ENCODE assay signal across 9 cellular contexts in genomic region chr15:45429974-45430792, GRCh38. TPM values are rescaled to one million over a fixed set of nuclear protein-coding genes. Genes with fewer than 3 reads are reported as not detected.
DNase-seq lines count a peak whose midpoint lies in the region; ATAC-seq, FAIRE-seq and TF ChIP-seq lines count a peak whose summit lies in the region.
"Had no signal": no experiment of that assay in that cellular context is flagged by ENCODE, and none has a peak within 500 bp of the region (broad histone marks: within the 10 kb centered on the region; RNA-seq: fewer than 3 reads in every experiment).

No MANE protein-coding gene starts in this region.

- H3K9me3 Mint-ChIP-seq in activated CD8-positive, alpha-beta memory T cell treated with anti-CD3 and anti-CD28 coated beads, Interleukin-2, amount 10 ng/mL, durations not matched to agents 7 days and 5 days (ENCODE audit: low read depth): no peaks in the 10 kb centered on the region

- H3K9me3 ChIP-seq in GM23248 (ENCODE audit: low read depth) (no peaks in the 10 kb centered on the region), endothelial cell of umbilical vein (replicated peaks; ENCODE audit: control insufficient read depth, insufficient read depth, low read length) (no peaks in the 10 kb centered on the region), mononuclear cell (ENCODE audit: low read depth, low read length) (no peaks in the 10 kb centered on the region)

- H3K36me3 ChIP-seq in GM23248 (ENCODE audit: low read depth) (no peaks in the 10 kb centered on the region), endothelial cell of umbilical vein (ENCODE audit: control insufficient read depth in 2 of 2, extremely low read depth in 1 of 2, insufficient read depth in 2 of 2, low read length in 2 of 2) (no peaks in the 10 kb centered on the region)

- intact Hi-C loops in endothelial cell of umbilical vein (cut with micrococcal nuclease): loop anchor here (1.0 kb wide), 2 partner anchors 27 to 184 kb away; no protein-coding TSS in a partner anchor

- peak overlapping the region; percentile 58 for H3K4me3 Mint-ChIP-seq in activated CD8-positive, alpha-beta memory T cell treated with anti-CD3 and anti-CD28 coated beads, Interleukin-2, amount 10 ng/mL, durations not matched to agents 7 days and 5 days

- peak overlapping the region; percentile 71 for H3K4me3 ChIP-seq in GM23248
- H3K4me3 ChIP-seq in endothelial cell of umbilical vein (replicated peaks in 1 of 3; ENCODE audit: insufficient read depth in 1 of 3, low read depth in 1 of 3, low read length in 3 of 3): peak overlapping the region in 2 of 3 experiments; percentile 32 to 55
- H3K4me3 ChIP-seq in mononuclear cell (ENCODE audit: low read length): peak overlapping the region; percentile 22

- H3K27ac Mint-ChIP-seq in activated CD8-positive, alpha-beta memory T cell treated with anti-CD3 and anti-CD28 coated beads, Interleukin-2, amount 10 ng/mL, durations not matched to agents 7 days and 5 days: no peak overlapping the region

- FAIRE-seq in endothelial cell of umbilical vein (lab: Jason Lieb, UNC): no peak
- FAIRE-seq: colon had no signal

- H3K4me1 ChIP-seq in GM23248 (ENCODE audit: insufficient read depth) (no peaks in the 10 kb centered on the region), endothelial cell of umbilical vein (ENCODE audit: control insufficient read depth, extremely low read depth, insufficient read depth, low read length) (peaks cover 5% of the 10 kb centered on the region), mononuclear cell (ENCODE audit: insufficient read depth, low read length) (peaks cover 10% of the 10 kb centered on the region)

- H3K4me1 Mint-ChIP-seq in activated CD8-positive, alpha-beta memory T cell treated with anti-CD3 and anti-CD28 coated beads, Interleukin-2, amount 10 ng/mL, durations not matched to agents 7 days and 5 days: peaks cover 5% of the 10 kb centered on the region

- H3K4me2 ChIP-seq in GM23248 (ENCODE audit: unreplicated experiment) (peak overlapping the region; percentile 83), endothelial cell of umbilical vein (ENCODE audit: insufficient read depth, low read length) (peak overlapping the region; percentile 49)

- H3K36me3 Mint-ChIP-seq in activated CD8-positive, alpha-beta memory T cell treated with anti-CD3 and anti-CD28 coated beads, Interleukin-2, amount 10 ng/mL, durations not matched to agents 7 days and 5 days: peaks cover 1% of the 10 kb centered on the region

- H3K79me2 ChIP-seq in GM23248 (ENCODE audit: insufficient read depth) (no peaks in the 10 kb centered on the region), endothelial cell of umbilical vein (ENCODE audit: control insufficient read depth, insufficient read depth, low read length) (no peaks in the 10 kb centered on the region)

- peak; percentile 100 for TF ChIP-seq CTCF in endothelial cell of umbilical vein (IDR thresholded peaks at IDR 0.05; ENCODE audit: extremely low read depth in 1 of 2, insufficient read depth in 1 of 2, low read depth in 1 of 2, low read length in 2 of 2)

- H3K27me3 Mint-ChIP-seq in activated CD8-positive, alpha-beta memory T cell treated with anti-CD3 and anti-CD28 coated beads, Interleukin-2, amount 10 ng/mL, durations not matched to agents 7 days and 5 days: peaks cover 29% of the 10 kb centered on the region

- CTCF ChIA-PET in activated CD8-positive, alpha-beta memory T cell treated with anti-CD3 and anti-CD28 coated beads, Interleukin-2, amount 10 ng/mL, durations not matched to agents 7 days and 5 days (lab: Charles Lee): interaction anchor here (0.7 to 3.2 kb wide), 31 partner anchors 8 to 274 kb away, joined by 3 to 45 read pairs (median 4); partner anchors contain the start of genes BLOC1S6 and SQOR
- CTCF ChIA-PET in endothelial cell of umbilical vein (lab: Charles Lee): interaction anchor here (0.8 to 3.4 kb wide), 22 partner anchors 8 to 267 kb away, joined by 3 to 118 read pairs (median 5); a partner anchor contains a TSS

- ATAC-seq in activated CD8-positive, alpha-beta memory T cell treated with anti-CD3 and anti-CD28 coated beads, Interleukin-2, amount 10 ng/mL, durations not matched to agents 7 days and 5 days: peak; percentile 95

- dilution Hi-C loops in endothelial cell of umbilical vein (cut with MboI; ENCODE audit: extremely low pct_ligation_motif_present, low sequenced_read_pairs): no loop called here

- H3K9ac ChIP-seq in GM23248 (0 out of 2 replicates have a peak overlapping the region, but pooled peaks have one; percentile 42), endothelial cell of umbilical vein (replicated peaks; ENCODE audit: extremely low read depth, insufficient read depth, low read length) (no peak overlapping the region)

- no peaks in the 10 kb centered on the region for H3F3A ChIP-seq in GM23248 (ENCODE audit: insufficient read depth)

- H3K27me3 ChIP-seq in GM23248 (replicated peaks; ENCODE audit: insufficient read depth) (no peaks in the 10 kb centered on the region), endothelial cell of umbilical vein (ENCODE audit: control insufficient read depth in 2 of 2, insufficient read depth in 2 of 2, low read length in 2 of 2) (peaks cover 2 to 14% of the 10 kb centered on the region in 2 experiments), mononuclear cell (ENCODE audit: insufficient read depth, low read length) (peaks cover 16% of the 10 kb centered on the region)

- DNase-seq in DMS114 treated with DMSO at 0.1 percent for 48 hours (lab: John Stamatoyannopoulos, UW; ENCODE audit: unreplicated experiment) (peak; percentile 14), GM23248 (peak; percentile 59), NCI-H2227 (lab: John Stamatoyannopoulos, UW; ENCODE audit: unreplicated experiment) (peak; percentile 66), endothelial cell of umbilical vein (ENCODE audit: low read depth, low spot score) (peak; percentile 50), NCI-H1048 (lab: John Stamatoyannopoulos, UW) (no peak)
- peak; percentile 86 for DNase-seq in activated CD8-positive, alpha-beta memory T cell treated with anti-CD3 and anti-CD28 coated beads, Interleukin-2, amount 10 ng/mL, durations not matched to agents 7 days and 5 days
- peak; percentile 57 to 79 for DNase-seq in stimulated activated CD8-positive, alpha-beta memory T cell treated with anti-CD3 and anti-CD28 coated beads, Interleukin-4, amount 100 ng/mL, for 4 hours (ENCODE audit: low read depth in 2 of 2, low spot score in 1 of 2)

- H3K9me1 ChIP-seq in endothelial cell of umbilical vein (replicated peaks; ENCODE audit: control insufficient read depth, extremely low read depth, insufficient read depth, low read length): no peaks in the 10 kb centered on the region

- TF ChIP-seq POLR2A in endothelial cell of umbilical vein (IDR thresholded peaks at IDR 0.05; ENCODE audit: low read depth, low read length): no peak

- POLR2A ChIA-PET in endothelial cell of umbilical vein (lab: Charles Lee): no interaction called here

- no peak overlapping the region for H3K27ac ChIP-seq in GM23248
- no peak overlapping the region for H3K27ac ChIP-seq in endothelial cell of umbilical vein (ENCODE audit: insufficient read depth, low read depth, low read length)

- in situ Hi-C loops in GM23248 (cut with MboI): no loop called here

- peak overlapping the region; percentile 80 for H2AFZ ChIP-seq in GM23248
- peak overlapping the region; percentile 81 for H2AFZ ChIP-seq in endothelial cell of umbilical vein (ENCODE audit: low read depth, low read length)

- no TSS peak for BruUV-seq in endothelial cell of umbilical vein (replicated peaks; lab: Mats Ljungman, UMichigan)

- no peaks in the 10 kb centered on the region for H3K9me2 ChIP-seq in GM23248 (ENCODE audit: insufficient read depth)

- H4K20me1 ChIP-seq in GM23248 (ENCODE audit: insufficient read depth): no peaks in the 10 kb centered on the region
- H4K20me1 ChIP-seq in endothelial cell of umbilical vein (replicated peaks; ENCODE audit: control insufficient read depth, extremely low read depth, insufficient read depth, low read length): no peaks in the 10 kb centered on the region

- 6 to 7% methylated on average over 69 to 72 of the region's 73 CpGs for WGBS in GM23248 (ENCODE audit: low coverage in 1 of 2, low lambda C conversion rate in 2 of 2, missing lambda C conversion rate in 2 of 2), 2 experiments

TF ChIP-seq in endothelial cell of umbilical vein, 7 proteins besides CTCF, POLR2A, EP300 and RAD21:
- TF ChIP-seq EZH2 (IDR thresholded peaks at IDR 0.05; ENCODE audit: borderline replicate concordance, low read depth, low read length, severe bottlenecking) (no peak), MYC (IDR thresholded peaks at IDR 0.05; ENCODE audit: low read depth, low read length) (no peak), GATA2 (IDR thresholded peaks at IDR 0.05; ENCODE audit: insufficient read depth, insufficient read length, low read depth, low read length) (no peak), POLR2AphosphoS5 (IDR thresholded peaks at IDR 0.05; ENCODE audit: insufficient read depth, low read depth, low read length) (no peak), FOS (IDR thresholded peaks at IDR 0.05; ENCODE audit: borderline replicate concordance, insufficient read depth, low read length) (no peak), JUN (IDR thresholded peaks at IDR 0.05; ENCODE audit: borderline replicate concordance, insufficient read depth, insufficient read length, low read depth) (no peak)
- TF ChIP-seq, protein P1, sequence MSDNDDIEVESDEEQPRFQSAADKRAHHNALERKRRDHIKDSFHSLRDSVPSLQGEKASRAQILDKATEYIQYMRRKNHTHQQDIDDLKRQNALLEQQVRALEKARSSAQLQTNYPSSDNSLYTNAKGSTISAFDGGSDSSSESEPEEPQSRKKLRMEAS (IDR thresholded peaks at IDR 0.05; ENCODE audit: insufficient read depth, insufficient read length): no peak

RNA-seq across cellular contexts. Expression of gene GATM, which starts 51.8 kb away (rescaled TPM):
- 0.89 TPM in 1 of 2 replicates, not detected in the other for total RNA-seq in GM23248 (2014; rRNA removed; shearing (Covaris generic))
- polyA plus RNA-seq in GM23248 (2016; fragmentation: Nextera tagmentation; extraction: Ambion mirVana) (0.14 TPM in 1 of 2 replicates, not detected in the other), endothelial cell of umbilical vein (0.16 and 0.21 TPM in 2 replicates)
- 1 to 10 TPM; 2.0 to 2.7 TPM for total RNA-seq in activated CD8-positive, alpha-beta memory T cell treated with anti-CD3 and anti-CD28 coated beads, Interleukin-2, amount 10 ng/mL, durations not matched to agents 7 days and 5 days
- total RNA-seq in endothelial cell of umbilical vein (0.48 and 0.60 TPM in 2 replicates), mononuclear cell (2.3 TPM)
- 0.23 and 0.45 TPM in 2 replicates for polyA plus RNA-seq in endothelial cell of umbilical vein (2011; cell fraction: cytosol; rRNA removed)
- polyA plus RNA-seq in endothelial cell of umbilical vein (2011; cell fraction: nucleus; rRNA removed): 0.34 and 0.43 TPM in 2 replicates
- 0.07 TPM in 1 of 2 replicates, not detected in the other for polyA plus RNA-seq in endothelial cell of umbilical vein (2012)
- 0.51 and 1.4 TPM in 2 replicates for polyA minus RNA-seq in endothelial cell of umbilical vein
- not detected for polyA minus RNA-seq in endothelial cell of umbilical vein (2011; cell fraction: cytosol; rRNA and poly(A)+ RNA removed)
- polyA minus RNA-seq in endothelial cell of umbilical vein (2011; cell fraction: nucleus; rRNA and poly(A)+ RNA removed): 0.38 and 0.91 TPM in 2 replicates
